18 cellular contexts compared by ENCODE assay signal in genomic region chr5:169290895-169291294, GRCh38. TPM values are rescaled to one million over a fixed set of nuclear protein-coding genes. Genes with fewer than 3 reads are reported as not detected.
DNase-seq lines count a peak whose midpoint lies in the region; ATAC-seq and TF ChIP-seq lines count a peak whose summit lies in the region.
"Had no signal": no experiment of that assay in that cellular context is flagged by ENCODE, and none has a peak within 500 bp of the region (broad histone marks: within the 10 kb centered on the region; RNA-seq: fewer than 3 reads in every experiment).

No MANE protein-coding gene starts in this region.

- peaks cover 3% of the 10 kb centered on the region for H3K27me3 Mint-ChIP-seq in endodermal cell (ENCODE audit: insufficient read depth)
- peaks cover 4% of the 10 kb centered on the region for H3K27me3 Mint-ChIP-seq in activated naive CD4-positive, alpha-beta T cell treated with anti-CD3 and anti-CD28 coated beads, Interleukin-2, amount 10 ng/mL, durations not matched to agents 7 days and 5 days

- H3K9me3 ChIP-seq in HEK293 (ENCODE audit: control insufficient read depth, insufficient read depth, low read depth, low read length) (no peaks in the 10 kb centered on the region), RWPE2 (ENCODE audit: severe bottlenecking) (no peaks in the 10 kb centered on the region), endodermal cell (ENCODE audit: control insufficient read depth, low read length) (no peaks in the 10 kb centered on the region), stomach (peaks cover 0 to 2% (median 0%) of the 10 kb centered on the region in 4 donors)
- H3K9me3 ChIP-seq: A549 had no signal

- no peaks in the 10 kb centered on the region for H3K36me3 ChIP-seq in HEK293 (ENCODE audit: control insufficient read depth in 2 of 2, insufficient read depth in 1 of 2, low read length in 2 of 2)
- H3K36me3 ChIP-seq in RWPE2 (ENCODE audit: low read depth) = no peaks in the 10 kb centered on the region
- H3K36me3 ChIP-seq in endodermal cell (ENCODE audit: control insufficient read depth, insufficient read depth, low read length) = no peaks in the 10 kb centered on the region
- no peaks in the 10 kb centered on the region for H3K36me3 ChIP-seq in stomach
- H3K36me3 ChIP-seq: BLaER1 treated with 17β-estradiol and CSF1 and Interleukin-3, amounts not matched to agents 10 nM and 100 nM had no signal

- POLR2A ChIA-PET in HEK293 (lab: Yijun Ruan, JAX) = no interaction called here

- H3K27ac ChIP-seq in C4-2B = peak overlapping the region; percentile 43
- no peak overlapping the region for H3K27ac ChIP-seq in HEK293 (ENCODE audit: extremely low read depth, low read depth, low read length)
- no peak overlapping the region for H3K27ac ChIP-seq in RWPE2 (ENCODE audit: poor library complexity, severe bottlenecking)
- H3K27ac ChIP-seq in endodermal cell (ENCODE audit: low read depth, low read length) = no peak overlapping the region
- no peak overlapping the region for H3K27ac ChIP-seq in stomach
- H3K27ac ChIP-seq: BLaER1 treated with 17β-estradiol and CSF1 and Interleukin-3, amounts not matched to agents 10 nM and 100 nM had no signal

- no peak for TF ChIP-seq POLR2A in stomach (IDR thresholded peaks at IDR 0.05)

- H3K9ac ChIP-seq in endodermal cell (ENCODE audit: extremely low read depth, low read length, poor library complexity, severe bottlenecking) = no peak overlapping the region
- H3K9ac ChIP-seq: BLaER1 treated with 17β-estradiol and CSF1 and Interleukin-3, amounts not matched to agents 10 nM and 100 nM had no signal

- no peak overlapping the region for H3K27ac Mint-ChIP-seq in endodermal cell
- H3K27ac Mint-ChIP-seq in activated naive CD4-positive, alpha-beta T cell treated with anti-CD3 and anti-CD28 coated beads, Interleukin-2, amount 10 ng/mL, durations not matched to agents 7 days and 5 days = no peak overlapping the region
- H3K27ac Mint-ChIP-seq: IgD-negative memory B cell had no signal

- DNase-seq in RWPE2 (ENCODE audit: low spot score) (no peak), endodermal cell (peak; percentile 10), DMS53 (lab: John Stamatoyannopoulos, UW) (no peak), stomach (no peak)
- no peak for DNase-seq in activated naive CD4-positive, alpha-beta T cell treated with anti-CD3 and anti-CD28 coated beads, Interleukin-2, amount 10 ng/mL, durations not matched to agents 7 days and 5 days
- DNase-seq: EL, Kasumi-1, NCI-H1417 treated with DMSO at 0.1 percent for 48 hours, NCI-H1930, NCI-H2171 treated with DMSO at 0.1 percent for 48 hours, SHP77 had no signal

- H3K4me3 ChIP-seq in HEK293 (ENCODE audit: low read depth, low read length) (no peak overlapping the region), RWPE2 (ENCODE audit: severe bottlenecking) (no peak overlapping the region), endodermal cell (ENCODE audit: low read length) (no peak overlapping the region), stomach (no peak overlapping the region)
- H3K4me3 ChIP-seq: A549; BLaER1 treated with 17β-estradiol and CSF1 and Interleukin-3, amounts not matched to agents 10 nM and 100 nM had no signal

- H3K4me1 ChIP-seq in HEK293 (ENCODE audit: control insufficient read depth, insufficient read depth, low read length) (no peaks in the 10 kb centered on the region), RWPE2 (ENCODE audit: insufficient read depth, poor library complexity, severe bottlenecking) (no peaks in the 10 kb centered on the region), endodermal cell (ENCODE audit: control insufficient read depth, insufficient read depth, low read length) (no peaks in the 10 kb centered on the region), stomach (peaks cover 0 to 29% (median 4%) of the 10 kb centered on the region in 4 donors)
- H3K4me1 ChIP-seq: BLaER1 treated with 17β-estradiol and CSF1 and Interleukin-3, amounts not matched to agents 10 nM and 100 nM had no signal

- TF ChIP-seq CTCF in C4-2B (conservative IDR thresholded peaks at IDR 0.05) = no peak
- no peak for TF ChIP-seq CTCF in HEK293 (tag by site-specific recombination; IDR thresholded peaks at IDR 0.05)
- TF ChIP-seq CTCF in RWPE2 (IDR thresholded peaks at IDR 0.05; ENCODE audit: poor library complexity, severe bottlenecking) = no peak
- no peak for TF ChIP-seq CTCF in endodermal cell (conservative IDR thresholded peaks at IDR 0.05)
- TF ChIP-seq CTCF in stomach (IDR thresholded peaks at IDR 0.05) = no peak

- intact Hi-C loops in stomach (cut with DNase I; ENCODE audit: low total_unique reads) = no loop called here

- no peak overlapping the region for H3K4me3 Mint-ChIP-seq in endodermal cell
- no peak overlapping the region for H3K4me3 Mint-ChIP-seq in activated naive CD4-positive, alpha-beta T cell treated with anti-CD3 and anti-CD28 coated beads, Interleukin-2, amount 10 ng/mL, durations not matched to agents 7 days and 5 days
- H3K4me3 Mint-ChIP-seq: IgD-negative memory B cell had no signal

- TF ChIP-seq EP300 in stomach (IDR thresholded peaks at IDR 0.05) = no peak

- CTCF ChIA-PET in HEK293 (lab: Yijun Ruan, JAX) = interaction anchor here (0.6 to 3.2 kb wide), 3 partner anchors 9 to 304 kb away, joined by 3 to 21 read pairs (median 5); partner anchors contain the start of gene SLIT3
- CTCF ChIA-PET in activated naive CD4-positive, alpha-beta T cell treated with anti-CD3 and anti-CD28 coated beads, Interleukin-2, amount 10 ng/mL, durations not matched to agents 7 days and 5 days (lab: Charles Lee) = no interaction called here

- H3K36me3 Mint-ChIP-seq in endodermal cell (ENCODE audit: low read depth) = no peaks in the 10 kb centered on the region
- no peaks in the 10 kb centered on the region for H3K36me3 Mint-ChIP-seq in activated naive CD4-positive, alpha-beta T cell treated with anti-CD3 and anti-CD28 coated beads, Interleukin-2, amount 10 ng/mL, durations not matched to agents 7 days and 5 days
- H3K36me3 Mint-ChIP-seq: IgD-negative memory B cell had no signal

- H3K4me1 Mint-ChIP-seq in endodermal cell = no peaks in the 10 kb centered on the region
- H3K4me1 Mint-ChIP-seq in activated naive CD4-positive, alpha-beta T cell treated with anti-CD3 and anti-CD28 coated beads, Interleukin-2, amount 10 ng/mL, durations not matched to agents 7 days and 5 days = no peaks in the 10 kb centered on the region
- H3K4me1 Mint-ChIP-seq: IgD-negative memory B cell had no signal

- H3K27me3 ChIP-seq in RWPE2 (ENCODE audit: insufficient read depth, poor library complexity, severe bottlenecking) = no peaks in the 10 kb centered on the region
- peaks cover 32% of the 10 kb centered on the region for H3K27me3 ChIP-seq in endodermal cell (ENCODE audit: control insufficient read depth, insufficient read depth, low read length, poor library complexity, severe bottlenecking)
- no peaks in the 10 kb centered on the region for H3K27me3 ChIP-seq in stomach
- H3K27me3 ChIP-seq: BLaER1 treated with 17β-estradiol and CSF1 and Interleukin-3, amounts not matched to agents 10 nM and 100 nM had no signal

- H3K9me3 Mint-ChIP-seq in endodermal cell = no peaks in the 10 kb centered on the region
- no peaks in the 10 kb centered on the region for H3K9me3 Mint-ChIP-seq in activated naive CD4-positive, alpha-beta T cell treated with anti-CD3 and anti-CD28 coated beads, Interleukin-2, amount 10 ng/mL, durations not matched to agents 7 days and 5 days

- 83 to 86% methylated on average over 5 to 6 of the region's 6 CpGs for WGBS in endodermal cell (ENCODE audit: insufficient coverage in 1 of 2, insufficient read length in 1 of 2), 2 experiments
- WGBS in stomach, 5 donors = 54 to 71% (median 58%) methylated on average over 4 to 6 of the region's 6 CpGs

- peak; percentile 42 for ATAC-seq in RWPE2 (ENCODE audit: low read depth)
- ATAC-seq in HG03521 (IDR thresholded peaks at IDR 0.05; ENCODE audit: unreplicated experiment) = no peak

TF ChIP-seq in HEK293, 187 proteins besides CTCF, POLR2A, EP300 and RAD21:
- TF ChIP-seq ZNF175 (tag by site-specific recombination; IDR thresholded peaks at IDR 0.05) (no peak), MEIS1 (CRISPR knock-in tag; IDR thresholded peaks at IDR 0.05; ENCODE audit: borderline replicate concordance) (no peak), PRDM6 (tag by site-specific recombination; IDR thresholded peaks at IDR 0.05) (no peak), ZBTB1 (tag by site-specific recombination; IDR thresholded peaks at IDR 0.05) (no peak), EGR2 (tag by site-specific recombination; IDR thresholded peaks at IDR 0.05; ENCODE audit: low read depth) (peak; percentile 52)

RNA-seq across cellular contexts. Expression of gene SLIT3, which starts 10.0 kb away (rescaled TPM):
- 1 to 10 TPM; 2.5 to 3.4 TPM for total RNA-seq in endodermal cell
- 12.4 TPM for polyA plus RNA-seq in endodermal cell (2013, experiment 1 of 2)
- polyA plus RNA-seq in endodermal cell (2013, experiment 2 of 2) = 14.2 TPM
- total RNA-seq in stomach = 10 to 100 TPM in 4 of 5 donors, 1 to 10 TPM in 1; 3.2 to 24.5 (median 14.3) TPM
- polyA plus RNA-seq in stomach = 1 to 10 TPM; 1.2 to 1.7 (median 1.6) TPM
- total RNA-seq: NCI-H460 had no signal
- polyA plus RNA-seq: IgD-negative memory B cell had no signal
